In the genomic region with DNA sequence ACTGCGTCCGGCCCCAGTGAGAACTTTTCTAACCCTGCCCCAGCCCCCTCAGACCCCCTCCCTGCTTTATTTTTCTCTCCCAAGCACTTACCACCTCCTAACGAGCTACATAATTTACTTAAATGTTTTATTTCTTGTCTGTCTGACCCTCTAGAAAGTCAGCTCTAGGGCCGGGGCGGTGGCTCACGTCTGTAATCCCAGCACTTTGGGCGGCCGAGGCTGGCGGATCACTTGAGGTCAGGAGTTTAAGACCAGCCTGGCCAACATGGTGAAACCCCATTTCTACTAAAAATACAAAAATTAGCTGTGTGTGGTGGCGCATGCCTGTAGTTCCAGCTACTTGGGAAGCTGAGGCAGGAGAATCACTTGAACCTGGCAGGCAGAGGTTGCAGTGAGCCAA, we compare ENCODE assay signal across 8 cellular contexts.
A peak's percentile ranks its signal among the peaks of the same experiment; 100 is the strongest.
DNase-seq lines count a peak whose midpoint lies in the region; ATAC-seq, FAIRE-seq and TF ChIP-seq lines count a peak whose summit lies in the region.
"Not testable (repeated sequence)": the region's sequence is repeated elsewhere in the genome, so short reads cannot be mapped to it uniquely, and the experiment has no call there.

No MANE protein-coding gene starts in this region.

- H3K4me1 Mint-ChIP-seq in endodermal cell = peaks cover 51% of the 10 kb centered on the region
- peaks cover 80% of the 10 kb centered on the region for H3K4me1 Mint-ChIP-seq in stimulated activated memory B cell treated with anti-CD40 and anti-IgM and Interleukin-4, amounts not matched to agents 10 μg/mL and 1 μg/mL and 100 μg/mL, for 72 hours

- peaks cover 100% of the 10 kb centered on the region for H4K20me1 ChIP-seq in BLaER1
- peaks cover 43% of the 10 kb centered on the region for H4K20me1 ChIP-seq in hepatocyte (ENCODE audit: insufficient read depth, poor library complexity, severe bottlenecking)

- not testable (repeated sequence) for TF ChIP-seq POLR2A in body of pancreas (IDR thresholded peaks at IDR 0.05)

- not testable (repeated sequence) for DNase-seq in HL-60 (ENCODE audit: low read depth in 1 of 2, low spot score in 1 of 2); body of pancreas; endodermal cell; hepatocyte (ENCODE audit: low spot score); tibial artery
- peak in 2 of 6 donors; percentile 23 to 27 for DNase-seq in pancreas

- not testable (repeated sequence) for H3K4me3 ChIP-seq in BLaER1; HL-60 (replicated peaks; ENCODE audit: insufficient read depth, low read length); body of pancreas; endodermal cell (ENCODE audit: low read length); hepatocyte; pancreas; tibial artery

- intact Hi-C loops in body of pancreas (cut with DNase I); pancreas (cut with DNase I); tibial artery (cut with DNase I; ENCODE audit: low total_unique reads): not testable (repeated sequence)

- 92 to 93% methylated on average over 10 of the region's 10 CpGs for WGBS in body of pancreas, 2 donors
- WGBS in endodermal cell (ENCODE audit: insufficient coverage in 1 of 2, insufficient read length in 1 of 2), 2 experiments = 94 to 97% methylated on average over 8 to 10 of the region's 10 CpGs
- 93% methylated on average over 10 of the region's 10 CpGs for WGBS in hepatocyte (ENCODE audit: low lambda C conversion rate, missing lambda C conversion rate)
- WGBS in pancreas, 2 donors = 94 to 95% methylated on average over 10 of the region's 10 CpGs

- not testable (repeated sequence) for H3K27me3 ChIP-seq in BLaER1; HL-60 (ENCODE audit: insufficient read depth, poor library complexity, severe bottlenecking); body of pancreas; endodermal cell (ENCODE audit: control insufficient read depth, insufficient read depth, low read length, poor library complexity, severe bottlenecking); hepatocyte; pancreas; tibial artery

- H3K9me3 ChIP-seq in BLaER1; body of pancreas; endodermal cell (ENCODE audit: control insufficient read depth, low read length); hepatocyte (ENCODE audit: low read depth); pancreas; tibial artery: not testable (repeated sequence)

- H3K9ac ChIP-seq in BLaER1; endodermal cell (ENCODE audit: extremely low read depth, low read length, poor library complexity, severe bottlenecking): not testable (repeated sequence)

- H3K79me2 ChIP-seq in hepatocyte = peaks cover 91% of the 10 kb centered on the region

- H3K36me3 ChIP-seq in BLaER1 (peaks cover 16% of the 10 kb centered on the region), endodermal cell (ENCODE audit: control insufficient read depth, insufficient read depth, low read length) (peaks cover 19% of the 10 kb centered on the region)
- H3K36me3 ChIP-seq in body of pancreas (replicated peaks in 1 of 2; ENCODE audit: insufficient read depth in 1 of 2, low read depth in 2 of 2); hepatocyte (replicated peaks; ENCODE audit: insufficient read depth, low read depth); pancreas; tibial artery: not testable (repeated sequence)

- peaks cover 85% of the 10 kb centered on the region for H3K4me1 ChIP-seq in BLaER1
- H3K4me1 ChIP-seq in body of pancreas = peaks cover 92% of the 10 kb centered on the region
- peaks cover 21% of the 10 kb centered on the region for H3K4me1 ChIP-seq in endodermal cell (ENCODE audit: control insufficient read depth, insufficient read depth, low read length)
- H3K4me1 ChIP-seq in hepatocyte (ENCODE audit: insufficient read depth) = peaks cover 45% of the 10 kb centered on the region
- peaks cover 61 to 88% (median 72%) of the 10 kb centered on the region in 3 donors for H3K4me1 ChIP-seq in pancreas
- H3K4me1 ChIP-seq in tibial artery = peaks cover 0 to 100% (median 78%) of the 10 kb centered on the region in 4 donors

- not testable (repeated sequence) for ATAC-seq in body of pancreas; pancreas; stimulated activated memory B cell treated with anti-CD40 and anti-IgM and Interleukin-4, amounts not matched to agents 10 μg/mL and 1 μg/mL and 100 μg/mL, for 72 hours

- not testable (repeated sequence) for TF ChIP-seq CTCF in HL-60 (IDR thresholded peaks at IDR 0.05; ENCODE audit: insufficient read depth, low read length); body of pancreas (IDR thresholded peaks at IDR 0.05); endodermal cell (conservative IDR thresholded peaks at IDR 0.05); hepatocyte (IDR thresholded peaks at IDR 0.05; ENCODE audit: poor library complexity); pancreas (IDR thresholded peaks at IDR 0.05); tibial artery (IDR thresholded peaks at IDR 0.05)

- not testable (repeated sequence) for H3K9me2 ChIP-seq in hepatocyte (replicated peaks; ENCODE audit: insufficient read depth)

- H3K27me3 Mint-ChIP-seq in endodermal cell (ENCODE audit: insufficient read depth); stimulated activated memory B cell treated with anti-CD40 and anti-IgM and Interleukin-4, amounts not matched to agents 10 μg/mL and 1 μg/mL and 100 μg/mL, for 72 hours: not testable (repeated sequence)

- FAIRE-seq in pancreas (lab: Jason Lieb, UNC) = not testable (repeated sequence)

- H3K27ac Mint-ChIP-seq in endodermal cell = peak overlapping the region; percentile 69
- H3K27ac Mint-ChIP-seq in stimulated activated memory B cell treated with anti-CD40 and anti-IgM and Interleukin-4, amounts not matched to agents 10 μg/mL and 1 μg/mL and 100 μg/mL, for 72 hours = peak overlapping the region; percentile 92

- H3K9me3 Mint-ChIP-seq in endodermal cell; stimulated activated memory B cell treated with anti-CD40 and anti-IgM and Interleukin-4, amounts not matched to agents 10 μg/mL and 1 μg/mL and 100 μg/mL, for 72 hours: not testable (repeated sequence)

- H2AFZ ChIP-seq in hepatocyte = not testable (repeated sequence)

- peak overlapping the region; percentile 21; the same call in 1 of the 2 replicates for H3K27ac ChIP-seq in BLaER1
- H3K27ac ChIP-seq in HL-60 (replicated peaks) = peak overlapping the region; percentile 34; the same call in 1 of the 2 replicates
- peak overlapping the region in 3 of 4 donors; percentile 87 to 91 (median 91) for H3K27ac ChIP-seq in body of pancreas
- not testable (repeated sequence) for H3K27ac ChIP-seq in endodermal cell (ENCODE audit: low read depth, low read length)
- peak overlapping the region; percentile 87 for H3K27ac ChIP-seq in hepatocyte
- peak overlapping the region in 3 of 4 donors; percentile 7 to 53 (median 45) for H3K27ac ChIP-seq in pancreas
- H3K27ac ChIP-seq in tibial artery = peak overlapping the region; percentile 95 to 96

- H3K36me3 Mint-ChIP-seq in endodermal cell (ENCODE audit: low read depth); stimulated activated memory B cell treated with anti-CD40 and anti-IgM and Interleukin-4, amounts not matched to agents 10 μg/mL and 1 μg/mL and 100 μg/mL, for 72 hours: not testable (repeated sequence)

- H3K4me2 ChIP-seq in BLaER1 = peak overlapping the region; percentile 60
- H3K4me2 ChIP-seq in hepatocyte = not testable (repeated sequence)

- not testable (repeated sequence) for H3K4me3 Mint-ChIP-seq in endodermal cell; stimulated activated memory B cell treated with anti-CD40 and anti-IgM and Interleukin-4, amounts not matched to agents 10 μg/mL and 1 μg/mL and 100 μg/mL, for 72 hours
